ENCODE assay signal across 30 cellular contexts in genomic region chr7:147524726-147525245, GRCh38.
"Had no signal": no experiment of that assay in that cellular context is flagged by ENCODE, and none has a peak within 500 bp of the region (broad histone marks: within the 10 kb centered on the region; RNA-seq: fewer than 3 reads in every experiment).

No MANE protein-coding gene starts in this region.

- H3K4me1 ChIP-seq: gastroesophageal sphincter, left ventricle myocardium inferior, parathyroid adenoma, psoas muscle, stomach, thyroid gland, upper lobe of left lung, vagina had no signal

- FAIRE-seq: colon, endometrium had no signal

- H3K9me3 Mint-ChIP-seq: activated CD4-positive, alpha-beta T cell treated with anti-CD3 and anti-CD28 coated beads, Interleukin-2, amount 10 ng/mL, durations not matched to agents 7 days and 5 days; activated T-cell treated with anti-CD3 and anti-CD28 coated beads, Interleukin-2, amount 50 U/mL, for 4 hours; activated T-helper 17 cell treated with anti-CD3 and anti-CD28 coated beads, Interleukin-2, amount 50 U/mL, for 72 hours; nephron progenitor cell; stimulated activated naive B cell treated with anti-CD40 and anti-IgM and Interleukin-4, amounts not matched to agents 10 μg/mL and 1 μg/mL and 100 μg/mL, for 72 hours; WTC11 had no signal

- H3K27me3 ChIP-seq: gastroesophageal sphincter, hepatocyte, stomach, thyroid gland, upper lobe of left lung, vagina had no signal

- DNase-seq: activated CD4-positive, alpha-beta memory T cell treated with anti-CD3 and anti-CD28 coated beads, Interleukin-2, amount 10 ng/mL, durations not matched to agents 7 days and 5 days; activated CD4-positive, alpha-beta T cell treated with anti-CD3 and anti-CD28 coated beads for 1 hour; activated CD4-positive, alpha-beta T cell treated with anti-CD3 and anti-CD28 coated beads, Interleukin-2, amount 10 ng/mL, durations not matched to agents 7 days and 5 days; activated T-cell treated with anti-CD3 and anti-CD28 coated beads, Interleukin-2, amount 50 U/mL, for 4 hours; dermis blood vessel endothelial cell; effector CD4-positive, alpha-beta T cell; erythroblast; islet precursor cell; left ventricle myocardium inferior; mucosa of descending colon; naive B cell; nephron progenitor cell; psoas muscle; stimulated activated CD4-positive, alpha-beta T cell treated with anti-CD3 and anti-CD28 coated beads, Interleukin-15, amount 100 ng/mL, for 24 hours; stimulated activated CD4-positive, alpha-beta T cell treated with anti-CD3 and anti-CD28 coated beads, Interleukin-2, amount 100 ng/mL, for 24 hours; stimulated activated naive B cell treated with anti-CD40 and anti-IgM and Interleukin-4, amounts not matched to agents 10 μg/mL and 1 μg/mL and 100 μg/mL, for 72 hours; stomach; T-helper 17 cell; thyroid gland; upper lobe of left lung had no signal

- H3K36me3 ChIP-seq: gastroesophageal sphincter, left ventricle myocardium inferior, stomach, thyroid gland, upper lobe of left lung, vagina had no signal

- H3K9me3 ChIP-seq: gastroesophageal sphincter, left ventricle myocardium inferior, mucosa of descending colon, psoas muscle, stomach, thyroid gland, upper lobe of left lung, vagina had no signal

- ATAC-seq: activated naive CD4-positive, alpha-beta T cell treated with anti-CD3 and anti-CD28 coated beads, Interleukin-2, amount 50 U/mL, for 72 hours; activated T-cell treated with anti-CD3 and anti-CD28 coated beads, Interleukin-2, amount 50 U/mL, for 4 hours; activated T-helper 17 cell treated with anti-CD3 and anti-CD28 coated beads, Interleukin-2, amount 50 U/mL, for 72 hours; gastroesophageal sphincter; mucosa of descending colon; psoas muscle; stimulated activated naive B cell treated with anti-CD40 and anti-IgM and Interleukin-4, amounts not matched to agents 10 μg/mL and 1 μg/mL and 100 μg/mL, for 72 hours; T-helper 17 cell; WTC11 had no signal

- H3K4me1 Mint-ChIP-seq: activated CD4-positive, alpha-beta memory T cell treated with anti-CD3 and anti-CD28 coated beads, Interleukin-2, amount 10 ng/mL, durations not matched to agents 7 days and 5 days; activated CD4-positive, alpha-beta T cell treated with anti-CD3 and anti-CD28 coated beads, Interleukin-2, amount 10 ng/mL, durations not matched to agents 7 days and 5 days; activated T-helper 17 cell treated with anti-CD3 and anti-CD28 coated beads, Interleukin-2, amount 50 U/mL, for 72 hours; naive B cell; nephron progenitor cell; stimulated activated naive B cell treated with anti-CD40 and anti-IgM and Interleukin-4, amounts not matched to agents 10 μg/mL and 1 μg/mL and 100 μg/mL, for 72 hours; T-helper 17 cell had no signal

- H3K4me3 Mint-ChIP-seq: activated CD4-positive, alpha-beta memory T cell treated with anti-CD3 and anti-CD28 coated beads, Interleukin-2, amount 10 ng/mL, durations not matched to agents 7 days and 5 days; activated CD4-positive, alpha-beta T cell treated with anti-CD3 and anti-CD28 coated beads, Interleukin-2, amount 10 ng/mL, durations not matched to agents 7 days and 5 days; activated T-cell treated with anti-CD3 and anti-CD28 coated beads, Interleukin-2, amount 50 U/mL, for 4 hours; activated T-helper 17 cell treated with anti-CD3 and anti-CD28 coated beads, Interleukin-2, amount 50 U/mL, for 72 hours; naive B cell; nephron progenitor cell; stimulated activated naive B cell treated with anti-CD40 and anti-IgM and Interleukin-4, amounts not matched to agents 10 μg/mL and 1 μg/mL and 100 μg/mL, for 72 hours; T-helper 17 cell; WTC11 had no signal

- H3K79me2 ChIP-seq: hepatocyte, parathyroid adenoma had no signal

- H3K4me2 ChIP-seq: hepatocyte had no signal

- H3K36me3 Mint-ChIP-seq: activated naive CD4-positive, alpha-beta T cell treated with anti-CD3 and anti-CD28 coated beads, Interleukin-2, amount 50 U/mL, for 72 hours; naive B cell; stimulated activated naive B cell treated with anti-CD40 and anti-IgM and Interleukin-4, amounts not matched to agents 10 μg/mL and 1 μg/mL and 100 μg/mL, for 72 hours; WTC11 had no signal

- H3K27ac Mint-ChIP-seq: activated CD4-positive, alpha-beta memory T cell treated with anti-CD3 and anti-CD28 coated beads, Interleukin-2, amount 10 ng/mL, durations not matched to agents 7 days and 5 days; activated CD4-positive, alpha-beta T cell treated with anti-CD3 and anti-CD28 coated beads, Interleukin-2, amount 10 ng/mL, durations not matched to agents 7 days and 5 days; activated naive CD4-positive, alpha-beta T cell treated with anti-CD3 and anti-CD28 coated beads, Interleukin-2, amount 50 U/mL, for 72 hours; activated T-helper 17 cell treated with anti-CD3 and anti-CD28 coated beads, Interleukin-2, amount 50 U/mL, for 72 hours; naive B cell; nephron progenitor cell; stimulated activated naive B cell treated with anti-CD40 and anti-IgM and Interleukin-4, amounts not matched to agents 10 μg/mL and 1 μg/mL and 100 μg/mL, for 72 hours; T-helper 17 cell; WTC11 had no signal

- H3K9ac ChIP-seq: parathyroid adenoma had no signal

- H3K4me3 ChIP-seq: gastroesophageal sphincter, hepatocyte, left ventricle myocardium inferior, lung, mucosa of descending colon, psoas muscle, stomach, thyroid gland, upper lobe of left lung, vagina had no signal

- H3K27me3 Mint-ChIP-seq: activated CD4-positive, alpha-beta memory T cell treated with anti-CD3 and anti-CD28 coated beads, Interleukin-2, amount 10 ng/mL, durations not matched to agents 7 days and 5 days; activated CD4-positive, alpha-beta T cell treated with anti-CD3 and anti-CD28 coated beads, Interleukin-2, amount 10 ng/mL, durations not matched to agents 7 days and 5 days; activated T-helper 17 cell treated with anti-CD3 and anti-CD28 coated beads, Interleukin-2, amount 50 U/mL, for 72 hours; naive B cell; stimulated activated naive B cell treated with anti-CD40 and anti-IgM and Interleukin-4, amounts not matched to agents 10 μg/mL and 1 μg/mL and 100 μg/mL, for 72 hours; T-helper 17 cell had no signal

- H3K27ac ChIP-seq: gastroesophageal sphincter, hepatocyte, left ventricle myocardium inferior, parathyroid adenoma, psoas muscle, stomach, thyroid gland, upper lobe of left lung, vagina had no signal

- H2AFZ ChIP-seq: hepatocyte, parathyroid adenoma had no signal
